8 cellular contexts compared by ENCODE assay signal in genomic region chr19:13764821-13765394, GRCh38. TPM values are rescaled to one million over a fixed set of nuclear protein-coding genes. Genes with fewer than 3 reads are reported as not detected.
DNase-seq lines count a peak whose midpoint lies in the region; ATAC-seq, FAIRE-seq and TF ChIP-seq lines count a peak whose summit lies in the region.

No MANE protein-coding gene starts in this region.

- H3K27me3 ChIP-seq in pancreas, result no peaks in the 10 kb centered on the region

- no peaks in the 10 kb centered on the region for H3K9me3 Mint-ChIP-seq in activated T-helper 17 cell treated with anti-CD3 and anti-CD28 coated beads, Interleukin-2, amount 50 U/mL, for 72 hours

- H3K4me1 ChIP-seq in pancreas, result peaks cover 0 to 5% (median 0%) of the 10 kb centered on the region in 3 donors

- peak; percentile 30 for DNase-seq in EH (ENCODE audit: low read depth)
- DNase-seq in M059J (ENCODE audit: low read depth), result peak; percentile 29
- peak in 1 of 2 donors; percentile 53 for DNase-seq in foreskin fibroblast
- peak in 5 of 6 donors; percentile 33 to 85 (median 58) for DNase-seq in pancreas
- no peak for DNase-seq in NCI-H2171 treated with DMSO at 0.1 percent for 48 hours (lab: John Stamatoyannopoulos, UW)
- DNase-seq in NCI-H2171 (lab: John Stamatoyannopoulos, UW), result no peak
- DNase-seq in SHP77 (lab: John Stamatoyannopoulos, UW), result no peak

- no peaks in the 10 kb centered on the region for H3K27me3 Mint-ChIP-seq in activated T-helper 17 cell treated with anti-CD3 and anti-CD28 coated beads, Interleukin-2, amount 50 U/mL, for 72 hours

- H3K27ac Mint-ChIP-seq in activated T-helper 17 cell treated with anti-CD3 and anti-CD28 coated beads, Interleukin-2, amount 50 U/mL, for 72 hours, result peak overlapping the region; percentile 82

- intact Hi-C loops in pancreas (cut with DNase I), result no loop called here

- TF ChIP-seq CTCF in foreskin fibroblast (IDR thresholded peaks at IDR 0.05; ENCODE audit: low read depth, low read length) (no peak), pancreas (IDR thresholded peaks at IDR 0.05) (no peak)

- H3K4me3 ChIP-seq in foreskin fibroblast (ENCODE audit: low read depth in 1 of 2, low read length in 2 of 2) (peak overlapping the region; percentile 59 to 73), pancreas (peak overlapping the region; percentile 53 to 78 (median 68))

- 1 to 2% methylated on average over 35 to 48 of the region's 48 CpGs for WGBS in pancreas, 2 donors

- ATAC-seq in activated T-helper 17 cell treated with anti-CD3 and anti-CD28 coated beads, Interleukin-2, amount 50 U/mL, for 72 hours (replicated peaks), result peak; percentile 73
- ATAC-seq in pancreas, result peak; percentile 8 to 60 (median 37)

- H3K36me3 Mint-ChIP-seq in activated T-helper 17 cell treated with anti-CD3 and anti-CD28 coated beads, Interleukin-2, amount 50 U/mL, for 72 hours (ENCODE audit: low read depth), result peaks cover 61% of the 10 kb centered on the region

- peak overlapping the region; percentile 6 to 52 (median 10) for H3K27ac ChIP-seq in pancreas

- peaks cover 12% of the 10 kb centered on the region for H3K4me1 Mint-ChIP-seq in activated T-helper 17 cell treated with anti-CD3 and anti-CD28 coated beads, Interleukin-2, amount 50 U/mL, for 72 hours

- FAIRE-seq in pancreas (lab: Jason Lieb, UNC), result no peak

- peak overlapping the region; percentile 82 for H3K4me3 Mint-ChIP-seq in activated T-helper 17 cell treated with anti-CD3 and anti-CD28 coated beads, Interleukin-2, amount 50 U/mL, for 72 hours

- no peaks in the 10 kb centered on the region for H3K9me3 ChIP-seq in pancreas

- peaks cover 0 to 26% (median 0%) of the 10 kb centered on the region in 3 donors for H3K36me3 ChIP-seq in pancreas

RNA-seq across cellular contexts. Expression of gene MRI1, which starts 0.6 kb away (rescaled TPM):
- total RNA-seq in M059J (2014; rRNA removed; shearing (Covaris generic)), result 51.5 and 71.3 TPM in 2 replicates
- total RNA-seq in activated T-helper 17 cell treated with anti-CD3 and anti-CD28 coated beads, Interleukin-2, amount 50 U/mL, for 72 hours, result 10 to 100 TPM; 45.3 to 53.7 TPM
- total RNA-seq in pancreas, result 10 to 100 TPM; 14.4 to 21.4 (median 16.1) TPM
- polyA plus RNA-seq in pancreas, result 10 to 100 TPM; 21.6 to 35.1 TPM

RNA-seq across cellular contexts. Expression of gene C19orf53, which starts 9.3 kb away (rescaled TPM):
- total RNA-seq in M059J (2014; rRNA removed; shearing (Covaris generic)), result 213 and 349 TPM in 2 replicates
- 100 to 1,000 TPM in 1 of 2 donors, 10 to 100 TPM in 1; 76.7 to 127 TPM for total RNA-seq in activated T-helper 17 cell treated with anti-CD3 and anti-CD28 coated beads, Interleukin-2, amount 50 U/mL, for 72 hours
- 10 to 100 TPM; 18.9 to 37.8 (median 29.0) TPM for total RNA-seq in pancreas
- 10 to 100 TPM; 91.2 to 99.0 TPM for polyA plus RNA-seq in pancreas

RNA-seq across cellular contexts. Expression of gene ZSWIM4, which starts 30.3 kb away (rescaled TPM):
- 3.6 and 12.2 TPM in 2 replicates for total RNA-seq in M059J (2014; rRNA removed; shearing (Covaris generic))
- 10 to 100 TPM in 1 of 2 donors, 1 to 10 TPM in 1; 5.4 to 10.6 TPM for total RNA-seq in activated T-helper 17 cell treated with anti-CD3 and anti-CD28 coated beads, Interleukin-2, amount 50 U/mL, for 72 hours
- 1 to 10 TPM; 1.9 to 9.3 (median 3.4) TPM for total RNA-seq in pancreas
- polyA plus RNA-seq in pancreas, result 1 to 10 TPM; 3.9 to 5.5 TPM

Comparison
In these comparisons a context has a peak if more than half of its experiments do, and no peak if none do; other contexts are left out.
1. DNase-seq: peak in EH (single experiment), M059J (single experiment) and pancreas (5 of 6); none in NCI-H2171 treated with DMSO at 0.1 percent for 48 hours (single experiment), NCI-H2171 (single experiment) and SHP77 (0 of 2).